15 cellular contexts compared by ENCODE assay signal in the genomic region with DNA sequence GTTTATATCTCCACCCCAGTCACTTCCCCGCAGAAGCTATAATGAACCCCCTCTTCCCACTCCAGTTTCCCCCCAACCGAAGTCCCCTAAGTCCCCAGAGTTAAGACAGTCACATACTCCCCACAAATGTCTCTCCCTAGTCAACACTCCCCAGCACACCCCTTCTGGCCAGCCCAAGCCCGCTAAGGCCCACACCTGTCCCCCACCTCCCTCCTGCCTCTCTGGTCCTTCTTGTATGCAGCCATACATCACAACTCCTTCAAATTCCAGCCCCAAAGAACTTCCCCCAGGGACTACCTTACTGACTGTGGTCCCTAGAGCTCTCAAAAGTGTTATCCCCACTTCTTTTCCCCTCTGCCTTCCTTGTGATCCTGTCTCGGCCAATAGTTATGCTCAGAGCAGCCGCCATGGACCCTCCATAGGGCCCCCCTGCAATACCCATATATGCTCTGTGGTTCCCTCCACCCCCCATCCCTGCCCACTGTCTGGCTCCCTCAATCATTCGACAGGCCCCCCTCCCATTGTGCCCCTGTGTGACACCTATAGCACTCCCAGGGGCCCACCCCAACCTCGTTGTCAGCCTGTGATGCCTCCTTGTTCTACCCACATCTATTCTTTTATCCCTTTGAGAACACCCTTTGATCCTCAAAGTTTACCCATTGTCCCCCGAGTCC. TPM values are rescaled to one million over a fixed set of nuclear protein-coding genes. Genes with fewer than 3 reads are reported as not detected.
DNase-seq lines count a peak whose midpoint lies in the region; ATAC-seq and TF ChIP-seq lines count a peak whose summit lies in the region.
"Had no signal": no experiment of that assay in that cellular context is flagged by ENCODE, and none has a peak within 500 bp of the region (broad histone marks: within the 10 kb centered on the region; RNA-seq: fewer than 3 reads in every experiment).

No MANE protein-coding gene starts in this region.

- POLR2A ChIA-PET in OCI-LY7 (lab: Charles Lee), result interaction anchor here (0.7 kb wide), 1 partner anchor 16 kb away, joined by 3 read pairs; no protein-coding TSS in a partner anchor

- H3K9me2 ChIP-seq in OCI-LY7 (ENCODE audit: insufficient read depth, low read length), result no peaks in the 10 kb centered on the region

- peaks cover 38% of the 10 kb centered on the region for H3K4me1 Mint-ChIP-seq in activated T-cell treated with anti-CD3 and anti-CD28 coated beads, Interleukin-2, amount 50 U/mL, for 4 hours (ENCODE audit: low read depth)
- H3K4me1 Mint-ChIP-seq in chondrocyte (ENCODE audit: low read depth), result peaks cover 47% of the 10 kb centered on the region

- no peak overlapping the region for H2AFZ ChIP-seq in OCI-LY7 (ENCODE audit: low read length)

- peak overlapping the region; percentile 100 for H3K4me3 Mint-ChIP-seq in activated T-cell treated with anti-CD3 and anti-CD28 coated beads, Interleukin-2, amount 50 U/mL, for 4 hours
- peak overlapping the region; percentile 100 for H3K4me3 Mint-ChIP-seq in chondrocyte (ENCODE audit: unreplicated experiment)

- H3K36me3 ChIP-seq in OCI-LY7 (ENCODE audit: insufficient read depth, low read length) (peaks cover 52% of the 10 kb centered on the region), sigmoid colon (peaks cover 5 to 38% (median 17%) of the 10 kb centered on the region in 4 donors)
- H3K36me3 ChIP-seq: ovary had no signal

- no peaks in the 10 kb centered on the region for H3K9me3 Mint-ChIP-seq in activated T-cell treated with anti-CD3 and anti-CD28 coated beads, Interleukin-2, amount 50 U/mL, for 4 hours
- no peaks in the 10 kb centered on the region for H3K9me3 Mint-ChIP-seq in chondrocyte (ENCODE audit: low read depth)

- no peak for DNase-seq in activated T-cell treated with anti-CD3 and anti-CD28 coated beads, Interleukin-2, amount 50 U/mL, for 4 hours
- DNase-seq in activated T-cell treated with anti-CD3 and anti-CD28 coated beads for 4 hours (no peak), OCI-LY7 (ENCODE audit: low spot score) (no peak), chondrocyte (ENCODE audit: low spot score) (no peak), sigmoid colon (peak; percentile 59), erythroblast (lab: John Stamatoyannopoulos, UW) (no peak), left lobe of liver (ENCODE audit: low spot score) (no peak), NCI-H526 (lab: John Stamatoyannopoulos, UW) (no peak)
- DNase-seq: activated effector memory CD4-positive, alpha-beta T cell treated with anti-CD3 and anti-CD28 coated beads, Interleukin-2, amount 50 U/mL, for 16 hours; dorsolateral prefrontal cortex; NCI-H1436 treated with DMSO at 0.1 percent for 48 hours; ovary; SHP77; stimulated activated CD4-positive, alpha-beta T cell treated with anti-CD3 and anti-CD28 coated beads, Interleukin-15, amount 100 ng/mL, for 24 hours had no signal

- 80 to 81% methylated on average over 8 of the region's 8 CpGs for WGBS in sigmoid colon, 2 donors

- no peak for ATAC-seq in activated T-cell treated with anti-CD3 and anti-CD28 coated beads, Interleukin-2, amount 50 U/mL, for 4 hours
- ATAC-seq in left lobe of liver, result no peak

- H3K4me1 ChIP-seq in OCI-LY7 (ENCODE audit: insufficient read depth, low read length, poor library complexity, severe bottlenecking) (peaks cover 22% of the 10 kb centered on the region), sigmoid colon (peaks cover 0 to 19% (median 12%) of the 10 kb centered on the region in 4 donors)

- BruUV-seq in OCI-LY7 (replicated peaks; lab: Mats Ljungman, UMichigan), result no TSS peak

- peak overlapping the region; percentile 100 for H3K27ac Mint-ChIP-seq in chondrocyte (ENCODE audit: unreplicated experiment)

- intact Hi-C loops in OCI-LY7 (cut with micrococcal nuclease; ENCODE audit: unreplicated experiment) (no loop called here), sigmoid colon (cut with DNase I) (no loop called here)

- no peaks in the 10 kb centered on the region for H3K27me3 Mint-ChIP-seq in activated T-cell treated with anti-CD3 and anti-CD28 coated beads, Interleukin-2, amount 50 U/mL, for 4 hours (ENCODE audit: low read depth)
- no peaks in the 10 kb centered on the region for H3K27me3 Mint-ChIP-seq in chondrocyte (ENCODE audit: low read depth)

- no peaks in the 10 kb centered on the region for H3K27me3 ChIP-seq in sigmoid colon
- H3K27me3 ChIP-seq: dorsolateral prefrontal cortex, ovary had no signal

- H3K36me3 Mint-ChIP-seq in activated T-cell treated with anti-CD3 and anti-CD28 coated beads, Interleukin-2, amount 50 U/mL, for 4 hours (ENCODE audit: insufficient read depth), result peaks cover 26% of the 10 kb centered on the region
- peaks cover 9% of the 10 kb centered on the region for H3K36me3 Mint-ChIP-seq in chondrocyte (ENCODE audit: low read depth)

- no peaks in the 10 kb centered on the region for H3K9me3 ChIP-seq in OCI-LY7 (ENCODE audit: low read length)
- H3K9me3 ChIP-seq in sigmoid colon, result no peaks in the 10 kb centered on the region
- H3K9me3 ChIP-seq: ovary had no signal

- H3K4me3 ChIP-seq in OCI-LY7 (ENCODE audit: low read depth, low read length, poor library complexity, severe bottlenecking) (no peak overlapping the region), sigmoid colon (no peak overlapping the region)
- H3K4me3 ChIP-seq: ovary had no signal

- H4K20me1 ChIP-seq in OCI-LY7 (ENCODE audit: insufficient read depth, low read length), result no peaks in the 10 kb centered on the region

- TF ChIP-seq POLR2A in sigmoid colon (IDR thresholded peaks at IDR 0.05) (no peak), erythroblast (IDR thresholded peaks at IDR 0.05; ENCODE audit: low read length) (no peak)

- H3K4me2 ChIP-seq in OCI-LY7 (ENCODE audit: low read length), result peak overlapping the region; percentile 90; the same call in 1 of the 2 replicates

- CTCF ChIA-PET in OCI-LY7 (lab: Charles Lee; ENCODE audit: unreplicated experiment), result no interaction called here

- no peak for TF ChIP-seq EP300 in sigmoid colon (IDR thresholded peaks at IDR 0.05)

- TF ChIP-seq CTCF in OCI-LY7 (conservative IDR thresholded peaks at IDR 0.05; ENCODE audit: low read length) (no peak), chondrocyte (IDR thresholded peaks at IDR 0.05) (no peak), sigmoid colon (IDR thresholded peaks at IDR 0.05) (no peak)

- H3K27ac ChIP-seq in OCI-LY7 (ENCODE audit: low read depth, low read length, poor library complexity, severe bottlenecking) (no peak overlapping the region), sigmoid colon (peak overlapping the region in 3 of 4 donors; percentile 93 to 99 (median 93))
- H3K27ac ChIP-seq: VCaP had no signal

- H3K79me2 ChIP-seq in OCI-LY7 (ENCODE audit: insufficient read depth, low read depth, low read length), result peaks cover 24% of the 10 kb centered on the region; the same call in 1 of the 2 replicates

RNA-seq across cellular contexts. Expression of gene NSUN4, which starts 2.2 kb away (rescaled TPM):
- 10 to 100 TPM; 42.2 to 44.1 (median 44.0) TPM for total RNA-seq in activated T-cell treated with anti-CD3 and anti-CD28 coated beads, Interleukin-2, amount 50 U/mL, for 4 hours
- 13.2 and 26.6 TPM in 2 replicates for total RNA-seq in OCI-LY7 (2014; rRNA removed; shearing (Covaris generic))
- total RNA-seq in OCI-LY7 (2022) (29.8 and 33.5 TPM in 2 replicates), chondrocyte (21.2 to 23.5 TPM (median 23.4 TPM) in 3 replicates), sigmoid colon (10 to 100 TPM; 11.4 to 18.6 (median 15.0) TPM), left lobe of liver (9.3 TPM)
- 10 to 100 TPM in 2 of 3 donors, 1 to 10 TPM in 1; 7.2 to 14.3 (median 10.6) TPM for polyA plus RNA-seq in sigmoid colon

RNA-seq across cellular contexts. Expression of gene UQCRH, which starts 39.3 kb away (rescaled TPM):
- total RNA-seq in activated T-cell treated with anti-CD3 and anti-CD28 coated beads, Interleukin-2, amount 50 U/mL, for 4 hours, result 100 to 1,000 TPM; 283 to 366 (median 338) TPM
- 693 and 1,106 TPM in 2 replicates for total RNA-seq in OCI-LY7 (2014; rRNA removed; shearing (Covaris generic))
- total RNA-seq in OCI-LY7 (2022), result 450 and 489 TPM in 2 replicates
- 167 to 194 TPM (median 168 TPM) in 3 replicates for total RNA-seq in chondrocyte
- 100 to 1,000 TPM; 414 to 610 (median 491) TPM for total RNA-seq in sigmoid colon
- polyA plus RNA-seq in sigmoid colon, result 1,000 to 10,000 TPM in 2 of 3 donors, 100 to 1,000 TPM in 1; 786 to 1,339 (median 1,078) TPM
- 68.7 TPM for total RNA-seq in left lobe of liver

RNA-seq across cellular contexts. Expression of gene LRRC41, which starts 39.4 kb away (rescaled TPM):
- 10 to 100 TPM; 43.0 to 47.7 (median 45.8) TPM for total RNA-seq in activated T-cell treated with anti-CD3 and anti-CD28 coated beads, Interleukin-2, amount 50 U/mL, for 4 hours
- 24.1 and 36.8 TPM in 2 replicates for total RNA-seq in OCI-LY7 (2014; rRNA removed; shearing (Covaris generic))
- total RNA-seq in OCI-LY7 (2022) (43.7 and 48.8 TPM in 2 replicates), chondrocyte (82.0 to 96.8 TPM (median 82.9 TPM) in 3 replicates), sigmoid colon (10 to 100 TPM; 55.1 to 65.2 (median 64.3) TPM), left lobe of liver (23.1 TPM)
- polyA plus RNA-seq in sigmoid colon, result 10 to 100 TPM; 21.0 to 36.0 (median 28.0) TPM

RNA-seq across cellular contexts. Expression of gene FAAH, which starts 51.3 kb away (rescaled TPM):
- 10 to 100 TPM in 1 of 3 donors, 1 to 10 TPM in 2; 7.5 to 10.4 (median 8.4) TPM for total RNA-seq in activated T-cell treated with anti-CD3 and anti-CD28 coated beads, Interleukin-2, amount 50 U/mL, for 4 hours
- 20.1 and 25.4 TPM in 2 replicates for total RNA-seq in OCI-LY7 (2014; rRNA removed; shearing (Covaris generic))
- total RNA-seq in OCI-LY7 (2022) (21.9 and 24.8 TPM in 2 replicates), chondrocyte (7.0 to 15.0 TPM (median 14.1 TPM) in 3 replicates), sigmoid colon (10 to 100 TPM in 3 of 4 donors, 1 to 10 TPM in 1; 5.4 to 17.9 (median 13.5) TPM), left lobe of liver (38.9 TPM)
- 10 to 100 TPM in 1 of 3 donors, 1 to 10 TPM in 2; 7.2 to 48.1 (median 7.8) TPM for polyA plus RNA-seq in sigmoid colon
